In genomic region chr7:82050134-82050533, GRCh38 we compare ENCODE assay signal across 10 cellular contexts.
DNase-seq lines count a peak whose midpoint lies in the region; ATAC-seq, FAIRE-seq and TF ChIP-seq lines count a peak whose summit lies in the region.
"Had no signal": no experiment of that assay in that cellular context is flagged by ENCODE, and none has a peak within 500 bp of the region (broad histone marks: within the 10 kb centered on the region; RNA-seq: fewer than 3 reads in every experiment).

No MANE protein-coding gene starts in this region.

- TF ChIP-seq POLR2A in A549 (IDR thresholded peaks at IDR 0.05; ENCODE audit: low read length) (no peak), thyroid gland (IDR thresholded peaks at IDR 0.05) (no peak)

- TF ChIP-seq CTCF in A549 (IDR thresholded peaks at IDR 0.05): no peak
- TF ChIP-seq CTCF in HEK293 (tag by site-specific recombination; IDR thresholded peaks at IDR 0.05): no peak
- no peak for TF ChIP-seq CTCF in thyroid gland (IDR thresholded peaks at IDR 0.05)
- TF ChIP-seq CTCF in chondrocyte (IDR thresholded peaks at IDR 0.05): no peak

- H3K36me3 Mint-ChIP-seq in chondrocyte (ENCODE audit: low read depth): no peaks in the 10 kb centered on the region
- H3K36me3 Mint-ChIP-seq: activated naive CD4-positive, alpha-beta T cell treated with anti-CD3 and anti-CD28 coated beads, Interleukin-2, amount 50 U/mL, for 24 hours had no signal

- no peak overlapping the region for H3K9ac ChIP-seq in adipocyte (ENCODE audit: low read length)

- POLR2A ChIA-PET in A549 (lab: Yijun Ruan, JAX): no interaction called here
- POLR2A ChIA-PET in HEK293 (lab: Yijun Ruan, JAX): no interaction called here

- H3K27me3 Mint-ChIP-seq in chondrocyte (ENCODE audit: low read depth): no peaks in the 10 kb centered on the region
- H3K27me3 Mint-ChIP-seq: activated naive CD4-positive, alpha-beta T cell treated with anti-CD3 and anti-CD28 coated beads, Interleukin-2, amount 50 U/mL, for 24 hours had no signal

- intact Hi-C loops in thyroid gland (cut with DNase I): no loop called here

- DNase-seq in A549 (ENCODE audit: low read depth in 1 of 2, low spot score in 1 of 2) (peak; percentile 70 to 95), adipocyte (ENCODE audit: low read depth) (peak; percentile 81), kidney glomerular epithelial cell (lab: John Stamatoyannopoulos, UW) (peak; percentile 85), mesenteric fat pad (ENCODE audit: low spot score) (no peak), thyroid gland (no peak), chondrocyte (ENCODE audit: low spot score) (no peak), RPMI8226 (no peak)
- DNase-seq: DMS79 treated with DMSO at 0.1 percent for 48 hours had no signal

- no peak overlapping the region for H3K4me3 Mint-ChIP-seq in chondrocyte (ENCODE audit: unreplicated experiment)
- H3K4me3 Mint-ChIP-seq: activated naive CD4-positive, alpha-beta T cell treated with anti-CD3 and anti-CD28 coated beads, Interleukin-2, amount 50 U/mL, for 24 hours had no signal

- H3K4me3 ChIP-seq in A549 (peak overlapping the region; percentile 32; the same call in 1 of the 3 replicates), HEK293 (ENCODE audit: low read depth, low read length) (no peak overlapping the region), adipocyte (ENCODE audit: low read length) (no peak overlapping the region), thyroid gland (replicated peaks in 1 of 3) (no peak overlapping the region)

- H3K9me3 ChIP-seq in A549: no peaks in the 10 kb centered on the region
- H3K9me3 ChIP-seq in HEK293 (ENCODE audit: control insufficient read depth, insufficient read depth, low read depth, low read length): no peaks in the 10 kb centered on the region
- no peaks in the 10 kb centered on the region for H3K9me3 ChIP-seq in adipocyte (ENCODE audit: control insufficient read depth, low read length)
- no peaks in the 10 kb centered on the region for H3K9me3 ChIP-seq in thyroid gland

- H3K27me3 ChIP-seq in adipocyte (replicated peaks; ENCODE audit: control insufficient read depth, insufficient read depth, low read length): no peaks in the 10 kb centered on the region
- H3K27me3 ChIP-seq in thyroid gland: no peaks in the 10 kb centered on the region

- peaks cover 15% of the 10 kb centered on the region for H3K4me1 Mint-ChIP-seq in chondrocyte (ENCODE audit: low read depth)
- H3K4me1 Mint-ChIP-seq: activated naive CD4-positive, alpha-beta T cell treated with anti-CD3 and anti-CD28 coated beads, Interleukin-2, amount 50 U/mL, for 24 hours had no signal

- peak; percentile 92 to 93 for ATAC-seq in A549

- TF ChIP-seq RAD21 in A549 (conservative IDR thresholded peaks at IDR 0.05 in 1 of 2, IDR thresholded peaks at IDR 0.05 in 1 of 2): peak in 1 of 2 experiments; percentile 30; a peak in 4 of 5 replicates

- H3K27ac ChIP-seq in A549 (peak overlapping the region; percentile 87 to 94), HEK293 (ENCODE audit: extremely low read depth, low read depth, low read length) (peak overlapping the region; percentile 45; the same call in 1 of the 2 replicates), thyroid gland (no peak overlapping the region)

- TF ChIP-seq EP300 in A549 (IDR thresholded peaks at IDR 0.05): peak; percentile 95 to 97; a peak in 4 of 5 replicates

- no peak overlapping the region for H3K27ac Mint-ChIP-seq in chondrocyte (ENCODE audit: unreplicated experiment)
- H3K27ac Mint-ChIP-seq: activated naive CD4-positive, alpha-beta T cell treated with anti-CD3 and anti-CD28 coated beads, Interleukin-2, amount 50 U/mL, for 24 hours had no signal

- H3K4me2 ChIP-seq in A549: peak overlapping the region; percentile 89

- H3K9me3 Mint-ChIP-seq in chondrocyte (ENCODE audit: low read depth): no peaks in the 10 kb centered on the region
- H3K9me3 Mint-ChIP-seq: activated naive CD4-positive, alpha-beta T cell treated with anti-CD3 and anti-CD28 coated beads, Interleukin-2, amount 50 U/mL, for 24 hours had no signal

- peak; percentile 100 for FAIRE-seq in A549 (lab: Jason Lieb, UNC)

- H3K36me3 ChIP-seq in HEK293 (ENCODE audit: control insufficient read depth in 2 of 2, insufficient read depth in 1 of 2, low read length in 2 of 2) (no peaks in the 10 kb centered on the region), adipocyte (ENCODE audit: control insufficient read depth, insufficient read depth, low read length, severe bottlenecking) (no peaks in the 10 kb centered on the region), thyroid gland (no peaks in the 10 kb centered on the region)

- CTCF ChIA-PET in A549 (lab: Yijun Ruan, JAX) (interaction anchor here (0.9 to 1.0 kb wide), 2 partner anchors 523 to 681 kb away, joined by 3 read pairs; no protein-coding TSS in a partner anchor), HEK293 (lab: Yijun Ruan, JAX) (interaction anchor here (0.6 kb wide), 1 partner anchor 25 kb away, joined by 3 read pairs; no protein-coding TSS in a partner anchor)

- H3K4me1 ChIP-seq in A549 (peaks cover 52% of the 10 kb centered on the region), HEK293 (ENCODE audit: control insufficient read depth, insufficient read depth, low read length) (peaks cover 31% of the 10 kb centered on the region), adipocyte (ENCODE audit: control insufficient read depth, insufficient read depth, low read length) (peaks cover 11% of the 10 kb centered on the region), thyroid gland (no peaks in the 10 kb centered on the region)

TF ChIP-seq in A549, 52 proteins besides CTCF, POLR2A, EP300 and RAD21 (continues in another document):
- TF ChIP-seq BCL3 (IDR thresholded peaks at IDR 0.05) (peak; percentile 88; the same call in 2 of the 3 replicates), EHMT2 (IDR thresholded peaks at IDR 0.05; ENCODE audit: low read depth) (no peak), ZNF302 (CRISPR knock-in tag; IDR thresholded peaks at IDR 0.05) (no peak), BHLHE40 (IDR thresholded peaks at IDR 0.05; ENCODE audit: low read depth, low read length) (no peak), ESRRA (IDR thresholded peaks at IDR 0.05; ENCODE audit: borderline replicate concordance, low read length) (0 out of 2 replicates have a peak, but pooled peaks have one; percentile 29), NFE2L2 (conservative IDR thresholded peaks at IDR 0.05; ENCODE audit: low read length) (no peak), CBX8 (IDR thresholded peaks at IDR 0.05) (no peak), JUN (IDR thresholded peaks at IDR 0.05) (peak; percentile 94 to 95), NPAS2 (CRISPR knock-in tag; IDR thresholded peaks at IDR 0.05; ENCODE audit: borderline replicate concordance) (no peak), CBX2 (IDR thresholded peaks at IDR 0.05; ENCODE audit: borderline replicate concordance, low read depth) (no peak), RFX5 (IDR thresholded peaks at IDR 0.05) (no peak), NR3C1 (IDR thresholded peaks at IDR 0.05) (no peak), MAFK (IDR thresholded peaks at IDR 0.05; ENCODE audit: partially characterized antibody) (no peak), FOSL2 (IDR thresholded peaks at IDR 0.05) (peak; percentile 97), FOSL2 (CRISPR knock-in tag; IDR thresholded peaks at IDR 0.05) (peak; percentile 98)

TF ChIP-seq in HEK293, 187 proteins besides CTCF, POLR2A, EP300 and RAD21 (continues in another document):
- TF ChIP-seq, protein P1, sequence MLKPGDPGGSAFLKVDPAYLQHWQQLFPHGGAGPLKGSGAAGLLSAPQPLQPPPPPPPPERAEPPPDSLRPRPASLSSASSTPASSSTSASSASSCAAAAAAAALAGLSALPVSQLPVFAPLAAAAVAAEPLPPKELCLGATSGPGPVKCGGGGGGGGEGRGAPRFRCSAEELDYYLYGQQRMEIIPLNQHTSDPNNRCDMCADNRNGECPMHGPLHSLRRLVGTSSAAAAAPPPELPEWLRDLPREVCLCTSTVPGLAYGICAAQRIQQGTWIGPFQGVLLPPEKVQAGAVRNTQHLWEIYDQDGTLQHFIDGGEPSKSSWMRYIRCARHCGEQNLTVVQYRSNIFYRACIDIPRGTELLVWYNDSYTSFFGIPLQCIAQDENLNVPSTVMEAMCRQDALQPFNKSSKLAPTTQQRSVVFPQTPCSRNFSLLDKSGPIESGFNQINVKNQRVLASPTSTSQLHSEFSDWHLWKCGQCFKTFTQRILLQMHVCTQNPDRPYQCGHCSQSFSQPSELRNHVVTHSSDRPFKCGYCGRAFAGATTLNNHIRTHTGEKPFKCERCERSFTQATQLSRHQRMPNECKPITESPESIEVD (tag by site-specific recombination; IDR thresholded peaks at IDR 0.05): peak; percentile 67
- TF ChIP-seq ZNF624 (tag by site-specific recombination; IDR thresholded peaks at IDR 0.05): no peak
- TF ChIP-seq FEZF1 (tag by site-specific recombination; IDR thresholded peaks at IDR 0.05): peak; percentile 80
- no peak for TF ChIP-seq ZNF211 (tag by site-specific recombination; IDR thresholded peaks at IDR 0.05; ENCODE audit: low read depth)
- no peak for TF ChIP-seq ZNF433 (tag by site-specific recombination; IDR thresholded peaks at IDR 0.05; ENCODE audit: low read depth)
- no peak for TF ChIP-seq ZNF404 (tag by site-specific recombination; IDR thresholded peaks at IDR 0.05)
- TF ChIP-seq ZEB2 (tag by site-specific recombination; IDR thresholded peaks at IDR 0.05): peak; percentile 46; the same call in 1 of the 2 replicates
- TF ChIP-seq, protein P2, sequence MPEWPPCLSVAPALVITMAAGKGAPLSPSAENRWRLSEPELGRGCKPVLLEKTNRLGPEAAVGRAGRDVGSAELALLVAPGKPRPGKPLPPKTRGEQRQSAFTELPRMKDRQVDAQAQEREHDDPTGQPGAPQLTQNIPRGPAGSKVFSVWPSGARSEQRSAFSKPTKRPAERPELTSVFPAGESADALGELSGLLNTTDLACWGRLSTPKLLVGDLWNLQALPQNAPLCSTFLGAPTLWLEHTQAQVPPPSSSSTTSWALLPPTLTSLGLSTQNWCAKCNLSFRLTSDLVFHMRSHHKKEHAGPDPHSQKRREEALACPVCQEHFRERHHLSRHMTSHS (tag by site-specific recombination; IDR thresholded peaks at IDR 0.05): no peak
- no peak for TF ChIP-seq ZNF426 (tag by site-specific recombination; IDR thresholded peaks at IDR 0.05)
- no peak for TF ChIP-seq ZNF239 (tag by site-specific recombination; IDR thresholded peaks at IDR 0.05)
- TF ChIP-seq ZXDB (tag by site-specific recombination; IDR thresholded peaks at IDR 0.05): peak; percentile 30; the same call in 1 of the 2 replicates
- no peak for TF ChIP-seq SALL2 (tag by site-specific recombination; IDR thresholded peaks at IDR 0.05; ENCODE audit: borderline replicate concordance)
- TF ChIP-seq GFI1B (tag by site-specific recombination; IDR thresholded peaks at IDR 0.05): 0 out of 2 replicates have a peak, but pooled peaks have one; percentile 36
- TF ChIP-seq SCRT1 (tag by site-specific recombination; IDR thresholded peaks at IDR 0.05; ENCODE audit: borderline replicate concordance): 0 out of 2 replicates have a peak, but pooled peaks have one; percentile 9
- TF ChIP-seq ZNF561 (tag by site-specific recombination; IDR thresholded peaks at IDR 0.05; ENCODE audit: borderline replicate concordance): no peak
- no peak for TF ChIP-seq RBAK (tag by site-specific recombination; IDR thresholded peaks at IDR 0.05)
- no peak for TF ChIP-seq ZNF837 (tag by site-specific recombination; IDR thresholded peaks at IDR 0.05)
- peak; percentile 28; the same call in 1 of the 2 replicates for TF ChIP-seq OSR2 (tag by site-specific recombination; IDR thresholded peaks at IDR 0.05)

Comparison
In these comparisons a context has a peak if more than half of its experiments do, and no peak if none do; other contexts are left out.
1. DNase-seq: peak in A549 (2 of 2), adipocyte (single experiment) and kidney glomerular epithelial cell (single experiment); none in mesenteric fat pad (single experiment), thyroid gland (0 of 2), chondrocyte (single experiment) and RPMI8226 (single experiment).
2. H3K27ac ChIP-seq: peak in A549 (2 of 2) and HEK293 (single experiment); none in thyroid gland (0 of 3).
3. Of the 5 proteins assayed by ChIP-seq in both HEK293 and A549: peak only in HEK293: none; only in A549: PBX3; in both: none; in neither: 4.